ENCODE assay signal across 11 cellular contexts in genomic region chr2:85647823-85648526, GRCh38. TPM values are rescaled to one million over a fixed set of nuclear protein-coding genes. Genes with fewer than 3 reads are reported as not detected.
DNase-seq lines count a peak whose midpoint lies in the region; ATAC-seq and TF ChIP-seq lines count a peak whose summit lies in the region.
"Had no signal": no experiment of that assay in that cellular context is flagged by ENCODE, and none has a peak within 500 bp of the region (broad histone marks: within the 10 kb centered on the region; RNA-seq: fewer than 3 reads in every experiment).

No MANE protein-coding gene starts in this region.

- H3K27me3 ChIP-seq in breast epithelium (no peaks in the 10 kb centered on the region), upper lobe of right lung (no peaks in the 10 kb centered on the region), body of pancreas (no peaks in the 10 kb centered on the region)

- peaks cover 10% of the 10 kb centered on the region for H3K4me1 Mint-ChIP-seq in MCF 10A (ENCODE audit: insufficient read depth, unreplicated experiment)
- H3K4me1 Mint-ChIP-seq in activated T-helper 17 cell treated with anti-CD3 and anti-CD28 coated beads, Interleukin-2, amount 50 U/mL, for 72 hours: no peaks in the 10 kb centered on the region

- BruUV-seq in MCF 10A (replicated peaks; lab: Mats Ljungman, UMichigan): no TSS peak

- H3K36me3 Mint-ChIP-seq in MCF 10A (ENCODE audit: insufficient read depth, unreplicated experiment): peaks cover 97% of the 10 kb centered on the region
- H3K36me3 Mint-ChIP-seq in activated T-helper 17 cell treated with anti-CD3 and anti-CD28 coated beads, Interleukin-2, amount 50 U/mL, for 72 hours (ENCODE audit: low read depth): peaks cover 97% of the 10 kb centered on the region

- ATAC-seq in HG03103 (IDR thresholded peaks at IDR 0.05; ENCODE audit: low read depth, unreplicated experiment) (peak; percentile 75), upper lobe of right lung (no peak), body of pancreas (no peak)
- ATAC-seq in activated T-helper 17 cell treated with anti-CD3 and anti-CD28 coated beads, Interleukin-2, amount 50 U/mL, for 72 hours (replicated peaks): no peak

- H3K4me3 ChIP-seq in breast epithelium: no peak overlapping the region
- H3K4me3 ChIP-seq in upper lobe of right lung: no peak overlapping the region
- no peak overlapping the region for H3K4me3 ChIP-seq in body of pancreas

- no peaks in the 10 kb centered on the region for H3K27me3 Mint-ChIP-seq in MCF 10A (ENCODE audit: insufficient read depth, unreplicated experiment)
- no peaks in the 10 kb centered on the region for H3K27me3 Mint-ChIP-seq in activated T-helper 17 cell treated with anti-CD3 and anti-CD28 coated beads, Interleukin-2, amount 50 U/mL, for 72 hours

- WGBS in body of pancreas, 2 donors: 75 to 94% methylated on average over 10 of the region's 10 CpGs

- no peak overlapping the region for H3K4me3 Mint-ChIP-seq in MCF 10A (ENCODE audit: unreplicated experiment)
- H3K4me3 Mint-ChIP-seq in activated T-helper 17 cell treated with anti-CD3 and anti-CD28 coated beads, Interleukin-2, amount 50 U/mL, for 72 hours: no peak overlapping the region

- peak overlapping the region; percentile 18 for H3K27ac Mint-ChIP-seq in MCF 10A (ENCODE audit: low read depth, unreplicated experiment)
- H3K27ac Mint-ChIP-seq in activated T-helper 17 cell treated with anti-CD3 and anti-CD28 coated beads, Interleukin-2, amount 50 U/mL, for 72 hours: peak overlapping the region; percentile 68

- CTCF ChIA-PET in MCF 10A (lab: Yijun Ruan, JAX): interaction anchor here (0.7 to 7.2 kb wide), 8 partner anchors 11 to 428 kb away, joined by 3 to 52 read pairs (median 3); no protein-coding TSS in a partner anchor

- H3K27ac ChIP-seq in breast epithelium (no peak overlapping the region), upper lobe of right lung (peak overlapping the region; percentile 66), body of pancreas (no peak overlapping the region)

- H3K36me3 ChIP-seq in breast epithelium (peaks cover 14% of the 10 kb centered on the region), upper lobe of right lung (peaks cover 80% of the 10 kb centered on the region), body of pancreas (replicated peaks in 1 of 2; ENCODE audit: insufficient read depth in 1 of 2, low read depth in 2 of 2) (peaks cover 19 to 54% of the 10 kb centered on the region in 2 donors)

- intact Hi-C loops in MCF 10A (cut with micrococcal nuclease) (loop anchor here (1.0 kb wide), 1 partner anchor 59 kb away; no protein-coding TSS in a partner anchor), breast epithelium (cut with DNase I; ENCODE audit: low total_unique reads) (no loop called here), upper lobe of right lung (cut with DNase I) (no loop called here), body of pancreas (cut with DNase I) (no loop called here)

- DNase-seq in MCF 10A (ENCODE audit: unreplicated experiment) (no peak), breast epithelium (ENCODE audit: low spot score in 2 of 2) (no peak), upper lobe of right lung (no peak), activated gamma-delta T cell treated with Interleukin-2 at 50 U/mL for 16 hours (no peak), body of pancreas (no peak), NCI-H82 treated with DMSO at 0.1 percent for 48 hours (lab: John Stamatoyannopoulos, UW; ENCODE audit: unreplicated experiment) (no peak)
- DNase-seq: activated CD4-positive, CD25-positive, alpha-beta regulatory T cell treated with anti-CD3 and anti-CD28 coated beads, Interleukin-2, amount 50 U/mL, for 72 hours; anterior cingulate cortex had no signal

- no peaks in the 10 kb centered on the region for H3K9me3 ChIP-seq in breast epithelium
- no peaks in the 10 kb centered on the region for H3K9me3 ChIP-seq in upper lobe of right lung
- H3K9me3 ChIP-seq in body of pancreas: no peaks in the 10 kb centered on the region

- no peak for TF ChIP-seq POLR2A in breast epithelium (IDR thresholded peaks at IDR 0.05)
- no peak for TF ChIP-seq POLR2A in body of pancreas (IDR thresholded peaks at IDR 0.05)

- POLR2A ChIA-PET in MCF 10A (lab: Yijun Ruan, JAX): no interaction called here

- H3K4me1 ChIP-seq in breast epithelium: no peaks in the 10 kb centered on the region
- peaks cover 17% of the 10 kb centered on the region for H3K4me1 ChIP-seq in upper lobe of right lung
- peaks cover 8% of the 10 kb centered on the region for H3K4me1 ChIP-seq in body of pancreas

- no peaks in the 10 kb centered on the region for H3K9me3 Mint-ChIP-seq in MCF 10A (ENCODE audit: unreplicated experiment)
- H3K9me3 Mint-ChIP-seq in activated T-helper 17 cell treated with anti-CD3 and anti-CD28 coated beads, Interleukin-2, amount 50 U/mL, for 72 hours: no peaks in the 10 kb centered on the region

- TF ChIP-seq CTCF in MCF 10A (IDR thresholded peaks at IDR 0.05; ENCODE audit: unreplicated experiment) (no peak), breast epithelium (IDR thresholded peaks at IDR 0.05) (no peak), upper lobe of right lung (IDR thresholded peaks at IDR 0.05) (no peak), body of pancreas (IDR thresholded peaks at IDR 0.05) (no peak)

RNA-seq across cellular contexts. Expression of gene SFTPB, which starts 20.0 kb away (rescaled TPM):
- total RNA-seq in MCF 10A (2022) (0.26 and 0.32 TPM in 2 replicates), breast epithelium (1 to 10 TPM in 1 of 3 donors, not detected in 2; 3.7 TPM), upper lobe of right lung (14,872 TPM), body of pancreas (not detected)
- not detected for total RNA-seq in activated T-helper 17 cell treated with anti-CD3 and anti-CD28 coated beads, Interleukin-2, amount 50 U/mL, for 72 hours
- total RNA-seq: epithelial cell of proximal tubule had no signal

RNA-seq across cellular contexts. Expression of gene USP39, which starts 32.0 kb away (rescaled TPM):
- total RNA-seq in MCF 10A (2022) (36.7 and 43.8 TPM in 2 replicates), breast epithelium (10 to 100 TPM; 53.6 to 71.7 (median 68.5) TPM), upper lobe of right lung (37.0 TPM), body of pancreas (100 to 1,000 TPM in 1 of 2 donors, 10 to 100 TPM in 1; 21.3 to 142 TPM)
- total RNA-seq in activated T-helper 17 cell treated with anti-CD3 and anti-CD28 coated beads, Interleukin-2, amount 50 U/mL, for 72 hours: 10 to 100 TPM; 48.8 to 79.2 TPM

RNA-seq across cellular contexts. Expression of gene C2orf68, which starts 36.1 kb away (rescaled TPM):
- total RNA-seq in MCF 10A (2022) (34.3 and 35.5 TPM in 2 replicates), breast epithelium (10 to 100 TPM; 13.9 to 26.6 (median 16.1) TPM), upper lobe of right lung (37.9 TPM), body of pancreas (10 to 100 TPM in 1 of 2 donors, 1 to 10 TPM in 1; 9.9 to 14.5 TPM)
- 10 to 100 TPM; 21.6 to 32.5 TPM for total RNA-seq in activated T-helper 17 cell treated with anti-CD3 and anti-CD28 coated beads, Interleukin-2, amount 50 U/mL, for 72 hours

RNA-seq across cellular contexts. Expression of gene TMEM150A, which starts 45.5 kb away (rescaled TPM):
- 12.5 and 14.5 TPM in 2 replicates for total RNA-seq in MCF 10A (2022)
- total RNA-seq in breast epithelium: 10 to 100 TPM; 20.8 to 40.0 (median 22.6) TPM
- total RNA-seq in activated T-helper 17 cell treated with anti-CD3 and anti-CD28 coated beads, Interleukin-2, amount 50 U/mL, for 72 hours: 1 to 10 TPM; 3.3 to 3.7 TPM
- 31.5 TPM for total RNA-seq in upper lobe of right lung
- total RNA-seq in body of pancreas: 10 to 100 TPM; 23.1 to 24.4 TPM

RNA-seq across cellular contexts. Expression of gene GNLY, which starts 46.2 kb away (rescaled TPM):
- total RNA-seq in MCF 10A (2022): not detected in 2 replicates
- 1 to 10 TPM; 2.0 to 2.6 (median 2.1) TPM for total RNA-seq in breast epithelium
- 10 to 100 TPM; 10.6 to 32.4 TPM for total RNA-seq in activated T-helper 17 cell treated with anti-CD3 and anti-CD28 coated beads, Interleukin-2, amount 50 U/mL, for 72 hours
- total RNA-seq in upper lobe of right lung: 18.5 TPM
- 1 to 10 TPM in 1 of 2 donors, not detected in 1; 5.6 TPM for total RNA-seq in body of pancreas
- total RNA-seq: epithelial cell of proximal tubule had no signal

Comparison
In these comparisons a context has a peak if more than half of its experiments do, and no peak if none do; other contexts are left out.
1. RNA of gene SFTPB, which starts 20.0 kb away (total RNA-seq): 14,872 TPM in upper lobe of right lung (single experiment); 0.26 to 0.32 TPM in MCF 10A, not detected in activated T-helper 17 cell treated with anti-CD3 and anti-CD28 coated beads, Interleukin-2, amount 50 U/mL, for 72 hours, 3.7 TPM in breast epithelium and not detected in body of pancreas; every median in the first group is over 1,000 times any median in the second.